ENCODE assay signal across 10 cellular contexts in the genomic region with DNA sequence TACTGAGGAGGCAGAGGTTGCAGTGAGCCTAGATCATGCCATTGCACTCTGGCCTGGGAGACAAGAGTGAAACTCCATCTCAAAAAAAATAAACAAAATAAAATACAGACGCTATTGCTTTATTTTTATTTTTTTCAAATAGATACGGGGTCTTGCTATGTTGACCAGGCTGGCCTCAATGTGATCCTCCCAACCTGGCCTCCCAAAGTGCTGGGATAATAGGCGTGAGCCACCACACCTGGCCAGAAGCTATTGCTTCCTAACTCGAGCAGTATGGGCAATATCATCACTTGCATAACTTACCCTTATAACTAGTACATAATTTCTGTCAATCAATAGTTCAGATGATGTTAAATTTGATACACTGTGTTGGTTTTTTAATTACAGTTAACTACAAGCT. TPM values are rescaled to one million over a fixed set of nuclear protein-coding genes. Genes with fewer than 3 reads are reported as not detected.
DNase-seq lines count a peak whose midpoint lies in the region; ATAC-seq and TF ChIP-seq lines count a peak whose summit lies in the region.
"Had no signal": no experiment of that assay in that cellular context is flagged by ENCODE, and none has a peak within 500 bp of the region (broad histone marks: within the 10 kb centered on the region; RNA-seq: fewer than 3 reads in every experiment).

No MANE protein-coding gene starts in this region.

- peaks cover 34% of the 10 kb centered on the region for H3K4me1 Mint-ChIP-seq in activated CD8-positive, alpha-beta T cell treated with anti-CD3 and anti-CD28 coated beads for 36 hours (ENCODE audit: low read depth)
- H3K4me1 Mint-ChIP-seq in activated CD8-positive, alpha-beta T cell treated with anti-CD3 and anti-CD28 coated beads, Interleukin-2, amount 10 ng/mL, durations not matched to agents 7 days and 5 days (ENCODE audit: low read depth), result peaks cover 45% of the 10 kb centered on the region
- peaks cover 52% of the 10 kb centered on the region for H3K4me1 Mint-ChIP-seq in activated B cell treated with CpG ODN at 0.5 μM for 24 hours

- intact Hi-C loops in activated CD8-positive, alpha-beta T cell treated with anti-CD3 and anti-CD28 coated beads for 36 hours (cut with micrococcal nuclease), result no loop called here
- intact Hi-C loops in activated B cell treated with CpG ODN at 0.5 μM for 24 hours (cut with micrococcal nuclease), result loop anchor here (10.0 kb wide), 2 partner anchors 789 to 1039 kb away; partner anchors contain the start of genes ARHGEF3 and CCDC66

- H3K79me2 ChIP-seq in smooth muscle cell (ENCODE audit: low read depth), result peaks cover 84% of the 10 kb centered on the region

- no peak overlapping the region for H2AFZ ChIP-seq in smooth muscle cell (ENCODE audit: low read depth)

- H3K4me1 ChIP-seq in smooth muscle cell (ENCODE audit: low read depth), result peaks cover 26% of the 10 kb centered on the region

- no peak for TF ChIP-seq CTCF in activated CD8-positive, alpha-beta T cell treated with anti-CD3 and anti-CD28 coated beads for 36 hours (IDR thresholded peaks at IDR 0.05)
- TF ChIP-seq CTCF in activated B cell treated with CpG ODN at 0.5 μM for 24 hours (IDR thresholded peaks at IDR 0.05) (no peak), fibroblast of pulmonary artery (IDR thresholded peaks at IDR 0.05; ENCODE audit: low read length, missing control alignments) (no peak), smooth muscle cell (IDR thresholded peaks at IDR 0.05; ENCODE audit: borderline replicate concordance, insufficient read depth, poor library complexity, severe bottlenecking) (no peak)

- peak overlapping the region; percentile 98 for H3K4me2 ChIP-seq in smooth muscle cell

- CTCF ChIA-PET in activated CD8-positive, alpha-beta T cell treated with anti-CD3 and anti-CD28 coated beads for 36 hours (lab: Charles Lee), result interaction anchor here (1.4 to 1.7 kb wide), 3 partner anchors 11 to 197 kb away, joined by 3 to 5 read pairs (median 3); no protein-coding TSS in a partner anchor
- CTCF ChIA-PET in activated CD8-positive, alpha-beta T cell treated with anti-CD3 and anti-CD28 coated beads, Interleukin-2, amount 10 ng/mL, durations not matched to agents 7 days and 5 days (lab: Charles Lee), result interaction anchor here (1.1 to 1.5 kb wide), 2 partner anchors 37 to 196 kb away, joined by 3 to 6 read pairs; no protein-coding TSS in a partner anchor
- CTCF ChIA-PET in activated B cell treated with CpG ODN at 0.5 μM for 24 hours (lab: Charles Lee), result no interaction called here

- peak overlapping the region; percentile 63 for H3K27ac Mint-ChIP-seq in activated CD8-positive, alpha-beta T cell treated with anti-CD3 and anti-CD28 coated beads for 36 hours
- no peak overlapping the region for H3K27ac Mint-ChIP-seq in activated CD8-positive, alpha-beta T cell treated with anti-CD3 and anti-CD28 coated beads, Interleukin-2, amount 10 ng/mL, durations not matched to agents 7 days and 5 days
- no peak overlapping the region for H3K27ac Mint-ChIP-seq in activated B cell treated with CpG ODN at 0.5 μM for 24 hours

- peak overlapping the region; percentile 98 for H3K27ac ChIP-seq in smooth muscle cell (ENCODE audit: low read depth)
- H3K27ac ChIP-seq: HL-60 had no signal

- no peaks in the 10 kb centered on the region for H3K27me3 ChIP-seq in smooth muscle cell (ENCODE audit: low read depth)
- H3K27me3 ChIP-seq: upper lobe of left lung had no signal

- H3K4me3 ChIP-seq in fibroblast of pulmonary artery (replicated peaks; ENCODE audit: low read depth, low read length) (peak overlapping the region; percentile 100), smooth muscle cell (peak overlapping the region; percentile 100)

- peaks cover 77% of the 10 kb centered on the region for H4K20me1 ChIP-seq in smooth muscle cell (ENCODE audit: low read depth)

- WGBS in smooth muscle cell (ENCODE audit: low lambda C conversion rate), result 95% methylated on average over 4 of the region's 4 CpGs

- H3K4me3 Mint-ChIP-seq in activated CD8-positive, alpha-beta T cell treated with anti-CD3 and anti-CD28 coated beads for 36 hours, result peak overlapping the region; percentile 90
- H3K4me3 Mint-ChIP-seq in activated CD8-positive, alpha-beta T cell treated with anti-CD3 and anti-CD28 coated beads, Interleukin-2, amount 10 ng/mL, durations not matched to agents 7 days and 5 days, result no peak overlapping the region
- peak overlapping the region; percentile 9 for H3K4me3 Mint-ChIP-seq in activated B cell treated with CpG ODN at 0.5 μM for 24 hours

- H3K9me3 ChIP-seq in smooth muscle cell (replicated peaks; ENCODE audit: low read depth), result no peaks in the 10 kb centered on the region
- H3K9me3 ChIP-seq: upper lobe of left lung had no signal

- peaks cover 22% of the 10 kb centered on the region for H3F3A ChIP-seq in smooth muscle cell (ENCODE audit: low read depth)

- no peak for DNase-seq in activated CD8-positive, alpha-beta T cell treated with anti-CD3 and anti-CD28 coated beads for 36 hours
- DNase-seq in activated CD8-positive, alpha-beta T cell treated with anti-CD3 and anti-CD28 coated beads, Interleukin-2, amount 10 ng/mL, durations not matched to agents 7 days and 5 days, result no peak
- no peak for DNase-seq in activated B cell treated with CpG ODN at 0.5 μM for 24 hours
- DNase-seq in fibroblast of pulmonary artery (ENCODE audit: low read depth), result no peak
- no peak for DNase-seq in smooth muscle cell (lab: John Stamatoyannopoulos, UW; ENCODE audit: unreplicated experiment)
- DNase-seq in COR-L47 (lab: John Stamatoyannopoulos, UW), result no peak
- DNase-seq: upper lobe of left lung had no signal

- H3K36me3 Mint-ChIP-seq in activated CD8-positive, alpha-beta T cell treated with anti-CD3 and anti-CD28 coated beads for 36 hours (ENCODE audit: low read depth), result peaks cover 39% of the 10 kb centered on the region
- H3K36me3 Mint-ChIP-seq in activated CD8-positive, alpha-beta T cell treated with anti-CD3 and anti-CD28 coated beads, Interleukin-2, amount 10 ng/mL, durations not matched to agents 7 days and 5 days (ENCODE audit: low read depth), result peaks cover 28% of the 10 kb centered on the region
- H3K36me3 Mint-ChIP-seq in activated B cell treated with CpG ODN at 0.5 μM for 24 hours (ENCODE audit: low read depth), result peaks cover 34% of the 10 kb centered on the region

- no peak for ATAC-seq in activated CD8-positive, alpha-beta T cell treated with anti-CD3 and anti-CD28 coated beads for 36 hours
- ATAC-seq in activated CD8-positive, alpha-beta T cell treated with anti-CD3 and anti-CD28 coated beads, Interleukin-2, amount 10 ng/mL, durations not matched to agents 7 days and 5 days, result no peak
- ATAC-seq in activated B cell treated with CpG ODN at 0.5 μM for 24 hours (ENCODE audit: low read depth) (no peak), GM19328 (IDR thresholded peaks at IDR 0.05; ENCODE audit: unreplicated experiment) (no peak), GM21390 (IDR thresholded peaks at IDR 0.05; ENCODE audit: unreplicated experiment) (no peak)

- no peaks in the 10 kb centered on the region for H3K36me3 ChIP-seq in smooth muscle cell (ENCODE audit: low read depth)

- H3K9me3 Mint-ChIP-seq in activated CD8-positive, alpha-beta T cell treated with anti-CD3 and anti-CD28 coated beads for 36 hours, result no peaks in the 10 kb centered on the region
- H3K9me3 Mint-ChIP-seq in activated CD8-positive, alpha-beta T cell treated with anti-CD3 and anti-CD28 coated beads, Interleukin-2, amount 10 ng/mL, durations not matched to agents 7 days and 5 days (ENCODE audit: insufficient read depth), result no peaks in the 10 kb centered on the region
- no peaks in the 10 kb centered on the region for H3K9me3 Mint-ChIP-seq in activated B cell treated with CpG ODN at 0.5 μM for 24 hours

- POLR2A ChIA-PET in activated CD8-positive, alpha-beta T cell treated with anti-CD3 and anti-CD28 coated beads for 36 hours (lab: Charles Lee), result interaction anchor here (1.9 kb wide), 1 partner anchor 38 kb away, joined by 11 read pairs; the partner anchor contains the start of gene PDE12
- POLR2A ChIA-PET in activated CD8-positive, alpha-beta T cell treated with anti-CD3 and anti-CD28 coated beads, Interleukin-2, amount 10 ng/mL, durations not matched to agents 7 days and 5 days (lab: Charles Lee), result interaction anchor here (1.2 kb wide), 1 partner anchor 37 kb away, joined by 4 read pairs; no protein-coding TSS in a partner anchor
- POLR2A ChIA-PET in activated B cell treated with CpG ODN at 0.5 μM for 24 hours (lab: Charles Lee), result no interaction called here

- H3K9ac ChIP-seq in smooth muscle cell (ENCODE audit: low read depth), result peak overlapping the region; percentile 99

- H3K27me3 Mint-ChIP-seq in activated CD8-positive, alpha-beta T cell treated with anti-CD3 and anti-CD28 coated beads for 36 hours, result no peaks in the 10 kb centered on the region
- H3K27me3 Mint-ChIP-seq in activated CD8-positive, alpha-beta T cell treated with anti-CD3 and anti-CD28 coated beads, Interleukin-2, amount 10 ng/mL, durations not matched to agents 7 days and 5 days (ENCODE audit: low read depth), result no peaks in the 10 kb centered on the region
- no peaks in the 10 kb centered on the region for H3K27me3 Mint-ChIP-seq in activated B cell treated with CpG ODN at 0.5 μM for 24 hours

RNA-seq across cellular contexts. Expression of gene ARF4, which starts 3.0 kb away (rescaled TPM):
- 10 to 100 TPM; 52.0 to 55.2 TPM for total RNA-seq in activated CD8-positive, alpha-beta T cell treated with anti-CD3 and anti-CD28 coated beads for 36 hours
- 10 to 100 TPM; 51.0 to 52.9 TPM for total RNA-seq in activated CD8-positive, alpha-beta T cell treated with anti-CD3 and anti-CD28 coated beads, Interleukin-2, amount 10 ng/mL, durations not matched to agents 7 days and 5 days
- total RNA-seq in activated B cell treated with CpG ODN at 0.5 μM for 24 hours, result 43.0 and 45.1 TPM in 2 replicates
- 688 and 774 TPM in 2 replicates for total RNA-seq in smooth muscle cell
- 574 and 688 TPM in 2 replicates for polyA plus RNA-seq in smooth muscle cell

RNA-seq across cellular contexts. Expression of gene PDE12, which starts 38.1 kb away (rescaled TPM):
- 10 to 100 TPM; 25.4 to 29.9 TPM for total RNA-seq in activated CD8-positive, alpha-beta T cell treated with anti-CD3 and anti-CD28 coated beads for 36 hours
- 10 to 100 TPM; 27.8 to 31.2 TPM for total RNA-seq in activated CD8-positive, alpha-beta T cell treated with anti-CD3 and anti-CD28 coated beads, Interleukin-2, amount 10 ng/mL, durations not matched to agents 7 days and 5 days
- 23.7 and 24.8 TPM in 2 replicates for total RNA-seq in activated B cell treated with CpG ODN at 0.5 μM for 24 hours
- total RNA-seq in smooth muscle cell, result 8.6 and 10.8 TPM in 2 replicates
- 6.7 and 7.8 TPM in 2 replicates for polyA plus RNA-seq in smooth muscle cell

RNA-seq across cellular contexts. Expression of gene DNAH12, which starts 50.0 kb away (rescaled TPM):
- under 1 TPM in 1 of 2 experiments, not detected in 1; 0.07 TPM for total RNA-seq in activated CD8-positive, alpha-beta T cell treated with anti-CD3 and anti-CD28 coated beads for 36 hours
- total RNA-seq in activated CD8-positive, alpha-beta T cell treated with anti-CD3 and anti-CD28 coated beads, Interleukin-2, amount 10 ng/mL, durations not matched to agents 7 days and 5 days, result under 1 TPM in 1 of 2 experiments, not detected in 1; 0.05 TPM
- total RNA-seq in activated B cell treated with CpG ODN at 0.5 μM for 24 hours (0.05 and 0.22 TPM in 2 replicates), smooth muscle cell (under 0.01 and 0.27 TPM in 2 replicates)
- 0.18 TPM in 1 of 2 replicates, not detected in the other for polyA plus RNA-seq in smooth muscle cell

Comparison
In these comparisons a context has a peak if more than half of its experiments do, and no peak if none do; other contexts are left out.
1. RNA of gene ARF4, which starts 3.0 kb away (total RNA-seq): 688 to 774 TPM in smooth muscle cell; 52.0 to 55.2 TPM in activated CD8-positive, alpha-beta T cell treated with anti-CD3 and anti-CD28 coated beads for 36 hours, 51.0 to 52.9 TPM in activated CD8-positive, alpha-beta T cell treated with anti-CD3 and anti-CD28 coated beads, Interleukin-2, amount 10 ng/mL, durations not matched to agents 7 days and 5 days and 43.0 to 45.1 TPM in activated B cell treated with CpG ODN at 0.5 μM for 24 hours; every median in the first group is over 10 times any median in the second.